15 cellular contexts compared by ENCODE assay signal in the genomic region with DNA sequence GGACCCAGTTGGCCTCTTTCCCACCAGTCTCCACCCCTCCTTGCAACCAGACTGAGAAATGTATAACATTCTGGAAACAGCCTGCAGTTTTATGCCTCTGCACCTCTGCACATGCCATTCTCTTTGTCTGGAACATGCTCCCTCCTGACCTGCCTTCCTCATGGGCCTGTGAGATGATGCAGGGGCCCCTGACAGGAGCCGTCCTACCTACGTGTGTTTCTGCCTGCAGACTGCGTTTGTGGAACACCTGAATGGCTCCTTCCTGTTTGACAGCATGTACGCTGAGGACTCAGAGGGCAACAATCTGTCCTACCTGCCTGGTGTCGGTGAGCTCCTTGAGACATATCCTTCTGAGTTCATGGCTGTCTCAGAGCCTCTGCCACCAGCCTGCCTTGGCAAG. TPM values are rescaled to one million over a fixed set of nuclear protein-coding genes. Genes with fewer than 3 reads are reported as not detected.
A peak's percentile ranks its signal among the peaks of the same experiment; 100 is the strongest.
DNase-seq lines count a peak whose midpoint lies in the region; ATAC-seq, FAIRE-seq and TF ChIP-seq lines count a peak whose summit lies in the region.
"Had no signal": no experiment of that assay in that cellular context is flagged by ENCODE, and none has a peak within 500 bp of the region (broad histone marks: within the 10 kb centered on the region; RNA-seq: fewer than 3 reads in every experiment).

No MANE protein-coding gene starts in this region.

- POLR2A ChIA-PET in OCI-LY7 (lab: Charles Lee) = interaction anchor here (1.6 kb wide), 1 partner anchor 22 kb away, joined by 4 read pairs; the partner anchor contains the start of genes DRC3 and TOM1L2

- H3K9me3 ChIP-seq in osteoblast (ENCODE audit: low read depth, low read length) (no peaks in the 10 kb centered on the region), OCI-LY7 (ENCODE audit: low read length) (no peaks in the 10 kb centered on the region)

- H3K4me1 Mint-ChIP-seq in brain = peaks cover 30% of the 10 kb centered on the region

- H3K36me3 ChIP-seq in osteoblast (ENCODE audit: insufficient read depth, low read length) (no peaks in the 10 kb centered on the region), OCI-LY7 (ENCODE audit: insufficient read depth, low read length) (no peaks in the 10 kb centered on the region)

- H3K4me3 ChIP-seq in fibroblast of the aortic adventitia (ENCODE audit: low read depth, low read length) (no peak overlapping the region), osteoblast (ENCODE audit: insufficient read depth, low read length) (no peak overlapping the region), OCI-LY7 (ENCODE audit: low read depth, low read length, poor library complexity, severe bottlenecking) (no peak overlapping the region)
- H3K4me3 ChIP-seq: PC-9 had no signal

- intact Hi-C loops in OCI-LY7 (cut with micrococcal nuclease; ENCODE audit: unreplicated experiment) = loop anchor here (5.0 kb wide), 1 partner anchor 38 kb away; no protein-coding TSS in a partner anchor

- no peaks in the 10 kb centered on the region for H3K36me3 Mint-ChIP-seq in brain

- H4K20me1 ChIP-seq in osteoblast (ENCODE audit: insufficient read depth, low read length) (no peaks in the 10 kb centered on the region), OCI-LY7 (ENCODE audit: insufficient read depth, low read length) (no peaks in the 10 kb centered on the region)

- H3K9me3 Mint-ChIP-seq in brain = no peaks in the 10 kb centered on the region
- H3K9me3 Mint-ChIP-seq: CD4-positive, alpha-beta T cell had no signal

- peaks cover 10% of the 10 kb centered on the region for H3K4me1 ChIP-seq in osteoblast (ENCODE audit: insufficient read depth, low read length)
- no peaks in the 10 kb centered on the region for H3K4me1 ChIP-seq in OCI-LY7 (ENCODE audit: insufficient read depth, low read length, poor library complexity, severe bottlenecking)

- no peak for DNase-seq in GM12891 (ENCODE audit: insufficient read length, low spot score)
- DNase-seq in fibroblast of the aortic adventitia (ENCODE audit: low read depth) = peak; percentile 27
- DNase-seq in osteoblast (ENCODE audit: insufficient read length, low spot score, missing footprints) = peak; percentile 22
- no peak for DNase-seq in OCI-LY7 (ENCODE audit: low spot score)
- DNase-seq in globus pallidus (ENCODE audit: low spot score) = no peak
- DNase-seq: Calu3; DMS79; NCI-H526 treated with DMSO at 0.1 percent for 48 hours; NK-92 treated with Interleukin-12 subunit alpha and Interleukin-12 subunit beta, amount 100 ng/mL, for 24 hours; PC-9 had no signal

- ATAC-seq in HG03095 (IDR thresholded peaks at IDR 0.05; ENCODE audit: unreplicated experiment) = no peak
- no peak for ATAC-seq in HG02571 (IDR thresholded peaks at IDR 0.05; ENCODE audit: unreplicated experiment)

- no peaks in the 10 kb centered on the region for H3K9me2 ChIP-seq in OCI-LY7 (ENCODE audit: insufficient read depth, low read length)

- CTCF ChIA-PET in OCI-LY7 (lab: Charles Lee; ENCODE audit: unreplicated experiment) = interaction anchor here (0.6 to 2.0 kb wide), 2 partner anchors 10 to 36 kb away, joined by 3 to 4 read pairs; no protein-coding TSS in a partner anchor

- H3K27me3 Mint-ChIP-seq in brain = peaks cover 3% of the 10 kb centered on the region
- H3K27me3 Mint-ChIP-seq: CD4-positive, alpha-beta T cell had no signal

- H2AFZ ChIP-seq in osteoblast (ENCODE audit: low read length) (no peak overlapping the region), OCI-LY7 (ENCODE audit: low read length) (no peak overlapping the region)
- H2AFZ ChIP-seq: PC-9 had no signal

- H3K4me2 ChIP-seq in osteoblast (ENCODE audit: insufficient read depth, low read length) (no peak overlapping the region), OCI-LY7 (ENCODE audit: low read length) (no peak overlapping the region)
- H3K4me2 ChIP-seq: PC-9 had no signal

- no peaks in the 10 kb centered on the region for H3K27me3 ChIP-seq in osteoblast (ENCODE audit: insufficient read depth, low read length)

- H3K4me3 Mint-ChIP-seq in brain = no peak overlapping the region
- H3K4me3 Mint-ChIP-seq: CD4-positive, alpha-beta T cell had no signal

- H3K27ac Mint-ChIP-seq in brain = peak overlapping the region in 4 of 5 experiments; percentile 5 to 68 (median 26)
- H3K27ac Mint-ChIP-seq: CD4-positive, alpha-beta T cell had no signal

- H3K79me2 ChIP-seq in osteoblast (ENCODE audit: insufficient read depth, low read length) (no peaks in the 10 kb centered on the region), OCI-LY7 (ENCODE audit: insufficient read depth, low read depth, low read length) (no peaks in the 10 kb centered on the region)

- BruUV-seq in OCI-LY7 (replicated peaks; lab: Mats Ljungman, UMichigan) = no TSS peak

- H3K27ac ChIP-seq in osteoblast (ENCODE audit: low read depth, low read length) = no peak overlapping the region
- H3K27ac ChIP-seq in OCI-LY7 (ENCODE audit: low read depth, low read length, poor library complexity, severe bottlenecking) = no peak overlapping the region
- H3K27ac ChIP-seq: PC-9 had no signal

- FAIRE-seq in GM12891 (lab: Jason Lieb, UNC) = peak; percentile 20
- FAIRE-seq: GM19239 had no signal

- no peak for TF ChIP-seq POLR2A in GM12891 (IDR thresholded peaks at IDR 0.05; ENCODE audit: low read depth, low read length)

- TF ChIP-seq CTCF in brain (conservative IDR thresholded peaks at IDR 0.05) (no peak), fibroblast of the aortic adventitia (IDR thresholded peaks at IDR 0.05; ENCODE audit: insufficient read depth, low read length) (no peak), osteoblast (IDR thresholded peaks at IDR 0.05; ENCODE audit: extremely low read depth, low read depth, low read length) (no peak), OCI-LY7 (conservative IDR thresholded peaks at IDR 0.05; ENCODE audit: low read length) (no peak)

TF ChIP-seq in GM12891, 5 proteins besides CTCF, POLR2A, EP300 and RAD21:
- TF ChIP-seq PAX5 (IDR thresholded peaks at IDR 0.05; ENCODE audit: insufficient read depth, low read length, severe bottlenecking) (no peak), SPI1 (IDR thresholded peaks at IDR 0.05; ENCODE audit: low read depth, low read length) (no peak), TAF1 (IDR thresholded peaks at IDR 0.05; ENCODE audit: low read depth, low read length) (no peak), POU2F2 (IDR thresholded peaks at IDR 0.05; ENCODE audit: low read depth, low read length) (no peak), POLR2AphosphoS5 (IDR thresholded peaks at IDR 0.05; ENCODE audit: low read depth, low read length) (no peak)

RNA-seq across cellular contexts. Expression of gene DRC3, which starts 22.1 kb away (rescaled TPM):
- 0.62 TPM for polyA plus RNA-seq in GM12891 (2012; ENCODE audit: low read depth, missing spikeins)
- polyA plus RNA-seq in brain (ENCODE audit: insufficient read depth, low read depth, low replicate concordance) = 7.1 TPM
- total RNA-seq in fibroblast of the aortic adventitia (ENCODE audit: low replicate concordance) = 0.74 and 1.8 TPM in 2 replicates
- total RNA-seq in osteoblast = 1.8 and 2.9 TPM in 2 replicates
- total RNA-seq in OCI-LY7 (2014; rRNA removed; shearing (Covaris generic)) = not detected in 2 replicates
- 0.19 and 0.50 TPM in 2 replicates for total RNA-seq in OCI-LY7 (2022)

RNA-seq across cellular contexts. Expression of gene TOM1L2, which starts 22.6 kb away (rescaled TPM):
- polyA plus RNA-seq in GM12891 (2012; ENCODE audit: low read depth, missing spikeins) = 7.3 TPM
- 59.9 TPM for polyA plus RNA-seq in brain (ENCODE audit: insufficient read depth, low read depth, low replicate concordance)
- total RNA-seq in fibroblast of the aortic adventitia (ENCODE audit: low replicate concordance) (27.2 and 40.3 TPM in 2 replicates), osteoblast (32.1 and 38.7 TPM in 2 replicates), OCI-LY7 (2022) (14.3 and 16.4 TPM in 2 replicates)
- 4.9 and 5.4 TPM in 2 replicates for total RNA-seq in OCI-LY7 (2014; rRNA removed; shearing (Covaris generic))

RNA-seq across cellular contexts. Expression of gene ATPAF2, which starts 44.2 kb away (rescaled TPM):
- polyA plus RNA-seq in GM12891 (2012; ENCODE audit: low read depth, missing spikeins) = 18.9 TPM
- 41.0 TPM for polyA plus RNA-seq in brain (ENCODE audit: insufficient read depth, low read depth, low replicate concordance)
- 17.8 and 43.4 TPM in 2 replicates for total RNA-seq in fibroblast of the aortic adventitia (ENCODE audit: low replicate concordance)
- total RNA-seq in osteoblast = 19.2 and 20.3 TPM in 2 replicates
- total RNA-seq in OCI-LY7 (2014; rRNA removed; shearing (Covaris generic)) = 34.8 and 56.2 TPM in 2 replicates
- 42.9 and 45.2 TPM in 2 replicates for total RNA-seq in OCI-LY7 (2022)

RNA-seq across cellular contexts. Expression of gene GID4, which starts 44.4 kb away (rescaled TPM):
- polyA plus RNA-seq in GM12891 (2012; ENCODE audit: low read depth, missing spikeins) = 2.7 TPM
- 9.5 TPM for polyA plus RNA-seq in brain (ENCODE audit: insufficient read depth, low read depth, low replicate concordance)
- total RNA-seq in fibroblast of the aortic adventitia (ENCODE audit: low replicate concordance) (5.5 and 7.8 TPM in 2 replicates), osteoblast (13.0 and 13.3 TPM in 2 replicates), OCI-LY7 (2022) (11.8 and 13.3 TPM in 2 replicates)
- 5.1 and 6.3 TPM in 2 replicates for total RNA-seq in OCI-LY7 (2014; rRNA removed; shearing (Covaris generic))

Comparison
In these comparisons a context has a peak if more than half of its experiments do, and no peak if none do; other contexts are left out.
1. DNase-seq: peak in fibroblast of the aortic adventitia (single experiment) and osteoblast (single experiment); none in GM12891 (single experiment), OCI-LY7 (single experiment) and globus pallidus (single experiment).